In genomic region chr10:102245101-102245931, GRCh38 we compare ENCODE assay signal across 1 cellular context.
TF ChIP-seq lines count a peak whose summit lies in the region.

Gene GBF1 (plus strand): TSS chr10:102245532. CDS start chr10:102258939, 13,407 bp downstream.

TF ChIP-seq in GM12878, 131 proteins besides CTCF, POLR2A, EP300 and RAD21 (continued from another document and continues in another):
- TF ChIP-seq CBX3 (IDR thresholded peaks at IDR 0.05; ENCODE audit: borderline replicate concordance, low read depth) (no peak), MXI1 (IDR thresholded peaks at IDR 0.05; ENCODE audit: low read depth, low read length) (peak; percentile 76), CHD1 (IDR thresholded peaks at IDR 0.05; ENCODE audit: low read depth, low read length) (no peak), REST (IDR thresholded peaks at IDR 0.05; ENCODE audit: low read depth, low read length) (no peak), RELA (IDR thresholded peaks at IDR 0.05; ENCODE audit: borderline replicate concordance, partially characterized antibody) (peak; percentile 37), MYB (IDR thresholded peaks at IDR 0.05; ENCODE audit: borderline replicate concordance, low read depth, low read length) (no peak), KLF5 (IDR thresholded peaks at IDR 0.05; ENCODE audit: partially characterized antibody) (no peak), PML (IDR thresholded peaks at IDR 0.05; ENCODE audit: low read length) (peak; percentile 76; the same call in 1 of the 2 replicates), SMC3 (IDR thresholded peaks at IDR 0.05; ENCODE audit: borderline replicate concordance, low read length) (no peak), STAT3 (IDR thresholded peaks at IDR 0.05; ENCODE audit: low read depth, low read length) (no peak), E4F1 (IDR thresholded peaks at IDR 0.05; ENCODE audit: borderline replicate concordance, partially characterized antibody) (peak; percentile 36), LARP7 (IDR thresholded peaks at IDR 0.05) (peak; percentile 83; the same call in 1 of the 2 replicates), MTA3 (IDR thresholded peaks at IDR 0.05; ENCODE audit: borderline replicate concordance, low read length) (no peak), ZNF274 (IDR thresholded peaks at IDR 0.05; ENCODE audit: insufficient read depth, insufficient read length) (no peak), BCL3 (IDR thresholded peaks at IDR 0.05; ENCODE audit: borderline replicate concordance, insufficient read depth, low read depth, low read length, poor library complexity, severe bottlenecking) (no peak), STAT1 (conservative IDR thresholded peaks at IDR 0.05) (no peak), NBN (IDR thresholded peaks at IDR 0.05) (peak; percentile 62; the same call in 1 of the 2 replicates), TCF3 (IDR thresholded peaks at IDR 0.05; ENCODE audit: borderline replicate concordance, insufficient read depth, low read depth, low read length) (0 out of 2 replicates have a peak, but pooled peaks have one; percentile 29), POLR2AphosphoS5 (IDR thresholded peaks at IDR 0.05; ENCODE audit: low read length) (peak; percentile 98), TAF1 (IDR thresholded peaks at IDR 0.05; ENCODE audit: borderline replicate concordance, low read depth, low read length) (peak; percentile 75; the same call in 1 of the 2 replicates), FOXM1 (IDR thresholded peaks at IDR 0.05; ENCODE audit: low read depth, low read length) (no peak), POU2F2 (IDR thresholded peaks at IDR 0.05; ENCODE audit: borderline replicate concordance, low read depth, low read length) (peak; percentile 5; the same call in 1 of the 3 replicates), PRDM15 (CRISPR knock-in tag; IDR thresholded peaks at IDR 0.05) (no peak), EED (IDR thresholded peaks at IDR 0.05; ENCODE audit: low read depth) (no peak), BHLHE40 (IDR thresholded peaks at IDR 0.05; ENCODE audit: borderline replicate concordance in 1 of 2, low read depth in 2 of 2, low read length in 1 of 2) (peak; percentile 22 to 38; a peak in 1 of 4 replicates), SPI1 (IDR thresholded peaks at IDR 0.05; ENCODE audit: borderline replicate concordance, insufficient read depth, low read depth, low read length) (peak; percentile 89), CREM (IDR thresholded peaks at IDR 0.05; ENCODE audit: low read depth) (peak; percentile 92; the same call in 1 of the 2 replicates), IKZF1 (conservative IDR thresholded peaks at IDR 0.05) (peak; percentile 72), PAX8 (IDR thresholded peaks at IDR 0.05) (no peak), GABPA (IDR thresholded peaks at IDR 0.05; ENCODE audit: low read depth) (peak; percentile 56; the same call in 1 of the 2 replicates), MEF2B (IDR thresholded peaks at IDR 0.05; ENCODE audit: partially characterized antibody, poor library complexity, severe bottlenecking) (peak; percentile 3), SREBF2 (IDR thresholded peaks at IDR 0.05; ENCODE audit: low read length) (no peak; the same call in 1 of the 2 replicates), FOS (IDR thresholded peaks at IDR 0.05; ENCODE audit: borderline replicate concordance, extremely low read depth, insufficient read length) (peak; percentile 83), SREBF1 (IDR thresholded peaks at IDR 0.05; ENCODE audit: low read length) (no peak), SP1 (IDR thresholded peaks at IDR 0.05; ENCODE audit: low read depth, low read length) (peak; percentile 98), ELK1 (IDR thresholded peaks at IDR 0.05; ENCODE audit: low read depth, low read length) (no peak), MTA2 (IDR thresholded peaks at IDR 0.05; ENCODE audit: low read depth) (peak; percentile 62), PKNOX1 (IDR thresholded peaks at IDR 0.05) (peak; percentile 100), ATF7 (IDR thresholded peaks at IDR 0.05; ENCODE audit: low read depth) (peak; percentile 85), NRF1 (conservative IDR thresholded peaks at IDR 0.05; ENCODE audit: low read depth, low read length) (peak; percentile 34; the same call in 1 of the 2 replicates), RCOR1 (conservative IDR thresholded peaks at IDR 0.05; ENCODE audit: low read depth, low read length) (0 out of 2 replicates have a peak, but pooled peaks have one; percentile 43), PAX5 (IDR thresholded peaks at IDR 0.05; ENCODE audit: borderline replicate concordance, low read depth, low read length) (no peak), NKRF (conservative IDR thresholded peaks at IDR 0.05) (peak; percentile 92), CHD4 (IDR thresholded peaks at IDR 0.05) (no peak), NFIC (IDR thresholded peaks at IDR 0.05; ENCODE audit: low read depth, low read length) (no peak), ZNF384 (IDR thresholded peaks at IDR 0.05; ENCODE audit: borderline replicate concordance, low read depth, low read length) (no peak), TBL1XR1 (IDR thresholded peaks at IDR 0.05; ENCODE audit: low read depth, low read length) (no peak), CBFB (IDR thresholded peaks at IDR 0.05; ENCODE audit: low read depth) (peak; percentile 50; the same call in 1 of the 2 replicates), HDAC2 (IDR thresholded peaks at IDR 0.05) (no peak), WRNIP1 (IDR thresholded peaks at IDR 0.05; ENCODE audit: borderline replicate concordance, low read depth, low read length) (no peak), NR2C1 (IDR thresholded peaks at IDR 0.05) (peak; percentile 88)
